In genomic region chr9:79015951-79016350, GRCh38 we compare ENCODE assay signal across 1 cellular context.
TF ChIP-seq lines count a peak whose summit lies in the region.

No MANE protein-coding gene starts in this region.

TF ChIP-seq in SK-N-SH, 30 proteins besides CTCF, POLR2A, EP300 and RAD21 (continued from another document):
- no peak for TF ChIP-seq ZBTB33 (IDR thresholded peaks at IDR 0.05; ENCODE audit: borderline replicate concordance, low read depth)
- TF ChIP-seq NRF1 (IDR thresholded peaks at IDR 0.05; ENCODE audit: low read depth, low read length), result no peak
- TF ChIP-seq TEAD4 (IDR thresholded peaks at IDR 0.05; ENCODE audit: borderline replicate concordance, insufficient read depth), result no peak
- TF ChIP-seq GATA2 (CRISPR knock-in tag; IDR thresholded peaks at IDR 0.05), result no peak
- no peak for TF ChIP-seq EZH2phosphoT487 (IDR thresholded peaks at IDR 0.05; ENCODE audit: borderline replicate concordance, low read depth)
- no peak for TF ChIP-seq GABPA (IDR thresholded peaks at IDR 0.05; ENCODE audit: low read depth)
- no peak for TF ChIP-seq USF2 (IDR thresholded peaks at IDR 0.05; ENCODE audit: borderline replicate concordance, low read depth, low read length)
- no peak for TF ChIP-seq SMC3 (IDR thresholded peaks at IDR 0.05; ENCODE audit: low read depth, low read length)
- TF ChIP-seq NFIC (IDR thresholded peaks at IDR 0.05; ENCODE audit: borderline replicate concordance), result no peak
- no peak for TF ChIP-seq ELF1 (IDR thresholded peaks at IDR 0.05)
- no peak for TF ChIP-seq REST (IDR thresholded peaks at IDR 0.05; ENCODE audit: low read depth, low read length)
TF ChIP-seq in SK-N-SH: peak in this region for 0.
